ENCODE assay signal across 20 cellular contexts in genomic region chr15:80431635-80432034, GRCh38.
"Had no signal": no experiment of that assay in that cellular context is flagged by ENCODE, and none has a peak within 500 bp of the region (broad histone marks: within the 10 kb centered on the region; RNA-seq: fewer than 3 reads in every experiment).

No MANE protein-coding gene starts in this region.

- H3K4me3 ChIP-seq: cardiac muscle cell, lung, neural progenitor cell, prostate gland, suprapubic skin, tibial nerve had no signal

- DNase-seq: activated CD4-positive, alpha-beta T cell treated with anti-CD3 and anti-CD28 coated beads for 1 hour; activated CD4-positive, alpha-beta T cell treated with anti-CD3 and anti-CD28 coated beads, Interleukin-2, amount 50 U/mL, for 1 hour; activated CD8-positive, alpha-beta T cell treated with anti-CD3 and anti-CD28 coated beads, Interleukin-2, amount 10 ng/mL, durations not matched to agents 7 days and 5 days; activated gamma-delta T cell; activated naive CD4-positive, alpha-beta T cell treated with anti-CD3 and anti-CD28 coated beads, Interleukin-2, amount 50 U/mL, for 16 hours; activated naive CD8-positive, alpha-beta T cell treated with anti-CD3 and anti-CD28 coated beads, Interleukin-2, amount 50 U/mL, for 24 hours; foreskin fibroblast; naive thymus-derived CD4-positive, alpha-beta T cell; right cardiac atrium; stimulated activated CD4-positive, alpha-beta T cell treated with anti-CD3 and anti-CD28 coated beads, Interleukin-2, amount 100 ng/mL, for 24 hours; stimulated activated naive CD8-positive, alpha-beta T cell treated with anti-CD3 and anti-CD28 coated beads, Interleukin-15, amount 100 ng/mL, for 72 hours; WERI-Rb-1 had no signal

- ATAC-seq: activated CD8-positive, alpha-beta T cell treated with anti-CD3 and anti-CD28 coated beads, Interleukin-2, amount 10 ng/mL, durations not matched to agents 7 days and 5 days; activated naive CD8-positive, alpha-beta T cell treated with anti-CD3 and anti-CD28 coated beads, Interleukin-2, amount 50 U/mL, for 24 hours; left lobe of liver; naive thymus-derived CD4-positive, alpha-beta T cell; stimulated activated effector memory CD8-positive, alpha-beta T cell treated with anti-CD3 and anti-CD28 coated beads, Interleukin-12 subunit alpha, Interleukin-12 subunit beta, amount 100 ng/mL, for 72 hours; stimulated activated naive CD8-positive, alpha-beta T cell treated with anti-CD3 and anti-CD28 coated beads, Interleukin-15, amount 100 ng/mL, for 72 hours had no signal

- H3K36me3 ChIP-seq: cardiac muscle cell, neural progenitor cell, prostate gland, suprapubic skin, tibial nerve, WERI-Rb-1 had no signal

- H3K4me1 ChIP-seq: prostate gland, suprapubic skin had no signal

- H3K9me3 ChIP-seq: prostate gland, suprapubic skin, tibial nerve had no signal

- H3K27ac ChIP-seq: cardiac muscle cell, neural progenitor cell, prostate gland, suprapubic skin, tibial nerve, WERI-Rb-1 had no signal
